ENCODE assay signal across 1 cellular context in the genomic region with DNA sequence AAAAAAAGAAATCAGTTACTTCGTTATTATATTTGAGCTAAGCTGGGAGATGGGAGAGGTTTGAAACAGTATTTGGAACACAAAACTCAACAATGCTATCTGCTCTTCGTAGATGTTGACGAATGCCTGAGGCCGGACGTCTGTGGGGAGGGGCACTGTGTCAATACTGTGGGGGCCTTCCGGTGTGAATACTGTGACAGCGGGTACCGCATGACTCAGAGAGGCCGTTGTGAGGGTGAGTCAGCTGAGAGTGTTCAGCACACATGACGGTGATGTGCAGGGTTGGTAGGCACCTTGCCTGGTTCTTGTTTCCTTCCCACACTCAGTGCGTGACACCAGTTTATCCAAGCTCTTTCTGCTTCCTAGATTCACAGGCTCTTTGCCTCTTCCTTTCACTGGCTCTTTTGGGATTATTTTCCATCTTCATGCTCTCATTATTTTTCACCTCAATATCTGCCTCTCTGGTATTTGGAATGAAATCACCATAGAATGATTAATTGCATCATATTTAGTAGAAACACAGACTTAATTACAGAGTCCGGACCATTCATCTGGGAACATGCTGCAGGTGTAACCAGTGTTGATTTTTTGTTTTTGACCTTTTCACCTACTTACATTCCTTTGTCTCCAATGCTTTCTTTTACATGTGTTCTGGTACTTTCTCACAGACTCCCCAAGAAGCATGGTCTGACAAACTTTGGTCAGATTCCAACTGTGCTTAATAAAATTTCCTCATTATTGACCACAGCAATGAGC.
TF ChIP-seq lines count a peak whose summit lies in the region.

No MANE protein-coding gene starts in this region.

TF ChIP-seq in SK-N-SH, 30 proteins besides CTCF, POLR2A, EP300 and RAD21 (continued from another document):
- TF ChIP-seq TAF1 (IDR thresholded peaks at IDR 0.05; ENCODE audit: borderline replicate concordance, low read depth, low read length): no peak
- TF ChIP-seq NRF1 (IDR thresholded peaks at IDR 0.05; ENCODE audit: low read depth, low read length): no peak
- TF ChIP-seq YY1 (IDR thresholded peaks at IDR 0.05; ENCODE audit: low read depth): no peak
- TF ChIP-seq RFX5 (IDR thresholded peaks at IDR 0.05; ENCODE audit: low read length): no peak
- TF ChIP-seq SIN3A (IDR thresholded peaks at IDR 0.05; ENCODE audit: borderline replicate concordance, low read depth, low read length): peak; percentile 78; the same call in 1 of the 2 replicates
- TF ChIP-seq MEF2A (IDR thresholded peaks at IDR 0.05; ENCODE audit: borderline replicate concordance, low read depth): no peak
- TF ChIP-seq CHD2 (IDR thresholded peaks at IDR 0.05; ENCODE audit: low read length, partially characterized antibody): no peak
- TF ChIP-seq, protein P1, sequence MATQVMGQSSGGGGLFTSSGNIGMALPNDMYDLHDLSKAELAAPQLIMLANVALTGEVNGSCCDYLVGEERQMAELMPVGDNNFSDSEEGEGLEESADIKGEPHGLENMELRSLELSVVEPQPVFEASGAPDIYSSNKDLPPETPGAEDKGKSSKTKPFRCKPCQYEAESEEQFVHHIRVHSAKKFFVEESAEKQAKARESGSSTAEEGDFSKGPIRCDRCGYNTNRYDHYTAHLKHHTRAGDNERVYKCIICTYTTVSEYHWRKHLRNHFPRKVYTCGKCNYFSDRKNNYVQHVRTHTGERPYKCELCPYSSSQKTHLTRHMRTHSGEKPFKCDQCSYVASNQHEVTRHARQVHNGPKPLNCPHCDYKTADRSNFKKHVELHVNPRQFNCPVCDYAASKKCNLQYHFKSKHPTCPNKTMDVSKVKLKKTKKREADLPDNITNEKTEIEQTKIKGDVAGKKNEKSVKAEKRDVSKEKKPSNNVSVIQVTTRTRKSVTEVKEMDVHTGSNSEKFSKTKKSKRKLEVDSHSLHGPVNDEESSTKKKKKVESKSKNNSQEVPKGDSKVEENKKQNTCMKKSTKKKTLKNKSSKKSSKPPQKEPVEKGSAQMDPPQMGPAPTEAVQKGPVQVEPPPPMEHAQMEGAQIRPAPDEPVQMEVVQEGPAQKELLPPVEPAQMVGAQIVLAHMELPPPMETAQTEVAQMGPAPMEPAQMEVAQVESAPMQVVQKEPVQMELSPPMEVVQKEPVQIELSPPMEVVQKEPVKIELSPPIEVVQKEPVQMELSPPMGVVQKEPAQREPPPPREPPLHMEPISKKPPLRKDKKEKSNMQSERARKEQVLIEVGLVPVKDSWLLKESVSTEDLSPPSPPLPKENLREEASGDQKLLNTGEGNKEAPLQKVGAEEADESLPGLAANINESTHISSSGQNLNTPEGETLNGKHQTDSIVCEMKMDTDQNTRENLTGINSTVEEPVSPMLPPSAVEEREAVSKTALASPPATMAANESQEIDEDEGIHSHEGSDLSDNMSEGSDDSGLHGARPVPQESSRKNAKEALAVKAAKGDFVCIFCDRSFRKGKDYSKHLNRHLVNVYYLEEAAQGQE (IDR thresholded peaks at IDR 0.05; ENCODE audit: low read depth, low read length): peak; percentile 62
- peak; percentile 61; the same call in 1 of the 2 replicates for TF ChIP-seq RXRA (IDR thresholded peaks at IDR 0.05; ENCODE audit: borderline replicate concordance, low read depth)
- TF ChIP-seq GATA2 (CRISPR knock-in tag; IDR thresholded peaks at IDR 0.05): no peak
- TF ChIP-seq, protein P2, sequence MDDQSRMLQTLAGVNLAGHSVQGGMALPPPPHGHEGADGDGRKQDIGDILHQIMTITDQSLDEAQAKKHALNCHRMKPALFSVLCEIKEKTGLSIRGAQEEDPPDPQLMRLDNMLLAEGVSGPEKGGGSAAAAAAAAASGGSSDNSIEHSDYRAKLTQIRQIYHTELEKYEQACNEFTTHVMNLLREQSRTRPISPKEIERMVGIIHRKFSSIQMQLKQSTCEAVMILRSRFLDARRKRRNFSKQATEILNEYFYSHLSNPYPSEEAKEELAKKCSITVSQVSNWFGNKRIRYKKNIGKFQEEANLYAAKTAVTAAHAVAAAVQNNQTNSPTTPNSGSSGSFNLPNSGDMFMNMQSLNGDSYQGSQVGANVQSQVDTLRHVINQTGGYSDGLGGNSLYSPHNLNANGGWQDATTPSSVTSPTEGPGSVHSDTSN (IDR thresholded peaks at IDR 0.05): peak; percentile 88
- TF ChIP-seq, protein P3, sequence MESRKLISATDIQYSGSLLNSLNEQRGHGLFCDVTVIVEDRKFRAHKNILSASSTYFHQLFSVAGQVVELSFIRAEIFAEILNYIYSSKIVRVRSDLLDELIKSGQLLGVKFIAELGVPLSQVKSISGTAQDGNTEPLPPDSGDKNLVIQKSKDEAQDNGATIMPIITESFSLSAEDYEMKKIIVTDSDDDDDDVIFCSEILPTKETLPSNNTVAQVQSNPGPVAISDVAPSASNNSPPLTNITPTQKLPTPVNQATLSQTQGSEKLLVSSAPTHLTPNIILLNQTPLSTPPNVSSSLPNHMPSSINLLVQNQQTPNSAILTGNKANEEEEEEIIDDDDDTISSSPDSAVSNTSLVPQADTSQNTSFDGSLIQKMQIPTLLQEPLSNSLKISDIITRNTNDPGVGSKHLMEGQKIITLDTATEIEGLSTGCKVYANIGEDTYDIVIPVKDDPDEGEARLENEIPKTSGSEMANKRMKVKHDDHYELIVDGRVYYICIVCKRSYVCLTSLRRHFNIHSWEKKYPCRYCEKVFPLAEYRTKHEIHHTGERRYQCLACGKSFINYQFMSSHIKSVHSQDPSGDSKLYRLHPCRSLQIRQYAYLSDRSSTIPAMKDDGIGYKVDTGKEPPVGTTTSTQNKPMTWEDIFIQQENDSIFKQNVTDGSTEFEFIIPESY (IDR thresholded peaks at IDR 0.05; ENCODE audit: borderline replicate concordance, low read depth): 0 out of 2 replicates have a peak, but pooled peaks have one; percentile 58
- peak; percentile 95 for TF ChIP-seq JUND (IDR thresholded peaks at IDR 0.05)
- TF ChIP-seq RCOR1 (IDR thresholded peaks at IDR 0.05; ENCODE audit: low read length): no peak
- peak; percentile 49 for TF ChIP-seq GABPA (IDR thresholded peaks at IDR 0.05; ENCODE audit: low read depth)
- no peak for TF ChIP-seq ELF1 (IDR thresholded peaks at IDR 0.05)
- TF ChIP-seq MXI1 (IDR thresholded peaks at IDR 0.05; ENCODE audit: low read depth, low read length): no peak
- TF ChIP-seq, protein P4, sequence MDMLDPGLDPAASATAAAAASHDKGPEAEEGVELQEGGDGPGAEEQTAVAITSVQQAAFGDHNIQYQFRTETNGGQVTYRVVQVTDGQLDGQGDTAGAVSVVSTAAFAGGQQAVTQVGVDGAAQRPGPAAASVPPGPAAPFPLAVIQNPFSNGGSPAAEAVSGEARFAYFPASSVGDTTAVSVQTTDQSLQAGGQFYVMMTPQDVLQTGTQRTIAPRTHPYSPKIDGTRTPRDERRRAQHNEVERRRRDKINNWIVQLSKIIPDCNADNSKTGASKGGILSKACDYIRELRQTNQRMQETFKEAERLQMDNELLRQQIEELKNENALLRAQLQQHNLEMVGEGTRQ (IDR thresholded peaks at IDR 0.05; ENCODE audit: borderline replicate concordance, low read depth, low read length): no peak
- TF ChIP-seq, protein P5, sequence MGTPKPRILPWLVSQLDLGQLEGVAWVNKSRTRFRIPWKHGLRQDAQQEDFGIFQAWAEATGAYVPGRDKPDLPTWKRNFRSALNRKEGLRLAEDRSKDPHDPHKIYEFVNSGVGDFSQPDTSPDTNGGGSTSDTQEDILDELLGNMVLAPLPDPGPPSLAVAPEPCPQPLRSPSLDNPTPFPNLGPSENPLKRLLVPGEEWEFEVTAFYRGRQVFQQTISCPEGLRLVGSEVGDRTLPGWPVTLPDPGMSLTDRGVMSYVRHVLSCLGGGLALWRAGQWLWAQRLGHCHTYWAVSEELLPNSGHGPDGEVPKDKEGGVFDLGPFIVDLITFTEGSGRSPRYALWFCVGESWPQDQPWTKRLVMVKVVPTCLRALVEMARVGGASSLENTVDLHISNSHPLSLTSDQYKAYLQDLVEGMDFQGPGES (IDR thresholded peaks at IDR 0.05; ENCODE audit: low read depth, low read length): no peak
- no peak for TF ChIP-seq EZH2phosphoT487 (IDR thresholded peaks at IDR 0.05; ENCODE audit: borderline replicate concordance, low read depth)
- TF ChIP-seq FOXM1 (IDR thresholded peaks at IDR 0.05; ENCODE audit: low read depth): peak; percentile 73
- peak; percentile 67; the same call in 1 of the 2 replicates for TF ChIP-seq NFIC (IDR thresholded peaks at IDR 0.05; ENCODE audit: borderline replicate concordance)
- TF ChIP-seq, protein P6, sequence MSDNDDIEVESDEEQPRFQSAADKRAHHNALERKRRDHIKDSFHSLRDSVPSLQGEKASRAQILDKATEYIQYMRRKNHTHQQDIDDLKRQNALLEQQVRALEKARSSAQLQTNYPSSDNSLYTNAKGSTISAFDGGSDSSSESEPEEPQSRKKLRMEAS (IDR thresholded peaks at IDR 0.05; ENCODE audit: low read depth): peak; percentile 84
- no peak for TF ChIP-seq FOXJ3 (CRISPR knock-in tag; IDR thresholded peaks at IDR 0.05)
- no peak for TF ChIP-seq SMC3 (IDR thresholded peaks at IDR 0.05; ENCODE audit: low read depth, low read length)
- peak; percentile 86 for TF ChIP-seq TCF12 (IDR thresholded peaks at IDR 0.05)
TF ChIP-seq in SK-N-SH: peak in this region for 15.
